In the genomic region with DNA sequence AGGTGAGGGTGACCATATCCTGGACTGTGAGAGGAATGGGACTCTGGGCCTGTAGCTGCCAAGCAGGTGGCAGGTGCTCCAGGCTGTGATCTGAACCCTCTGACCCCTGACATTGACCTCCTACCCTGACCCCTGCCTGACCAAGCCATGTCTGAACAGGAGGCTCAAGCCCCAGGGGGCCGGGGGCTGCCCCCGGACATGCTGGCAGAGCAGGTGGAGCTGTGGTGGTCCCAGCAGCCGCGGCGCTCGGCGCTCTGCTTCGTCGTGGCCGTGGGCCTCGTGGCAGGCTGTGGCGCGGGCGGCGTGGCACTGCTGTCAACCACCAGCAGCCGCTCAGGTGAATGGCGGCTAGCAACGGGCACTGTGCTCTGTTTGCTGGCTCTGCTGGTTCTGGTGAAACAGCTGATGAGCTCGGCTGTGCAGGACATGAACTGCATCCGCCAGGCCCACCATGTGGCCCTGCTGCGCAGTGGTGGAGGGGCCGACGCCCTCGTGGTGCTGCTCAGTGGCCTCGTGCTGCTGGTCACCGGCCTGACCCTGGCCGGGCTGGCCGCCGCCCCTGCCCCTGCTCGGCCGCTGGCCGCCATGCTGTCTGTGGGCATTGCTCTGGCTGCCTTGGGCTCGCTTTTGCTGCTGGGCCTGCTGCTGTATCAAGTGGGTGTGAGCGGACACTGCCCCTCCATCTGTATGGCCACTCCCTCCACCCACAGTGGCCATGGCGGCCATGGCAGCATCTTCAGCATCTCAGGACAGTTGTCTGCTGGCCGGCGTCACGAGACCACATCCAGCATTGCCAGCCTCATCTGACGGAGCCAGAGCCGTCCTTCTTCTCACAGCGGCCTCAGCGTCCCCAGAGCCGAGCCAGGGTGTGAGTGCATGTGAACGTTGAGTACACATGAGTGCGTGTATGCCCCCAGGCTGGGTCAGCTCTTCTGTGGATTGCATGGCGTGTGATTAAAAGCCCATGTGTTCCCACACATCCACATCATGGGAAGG, we compare ENCODE assay signal across 1 cellular context.
TF ChIP-seq lines count a peak whose summit lies in the region.

No MANE protein-coding gene starts in this region.

TF ChIP-seq in K562, 482 proteins besides CTCF, POLR2A, EP300 and RAD21:
- TF ChIP-seq NFXL1 (CRISPR knock-in tag; IDR thresholded peaks at IDR 0.05) (no peak), MAX (CRISPR knock-in tag; IDR thresholded peaks at IDR 0.05) (0 out of 2 replicates have a peak, but pooled peaks have one; percentile 43), L3MBTL2 (IDR thresholded peaks at IDR 0.05) (0 out of 2 replicates have a peak, but pooled peaks have one; percentile 18), NR2C2 (CRISPR knock-in tag; IDR thresholded peaks at IDR 0.05) (0 out of 2 replicates have a peak, but pooled peaks have one; percentile 18), NR2C2 (tag; IDR thresholded peaks at IDR 0.05) (no peak), HBP1 (CRISPR knock-in tag; IDR thresholded peaks at IDR 0.05) (no peak), E2F6 (IDR thresholded peaks at IDR 0.05; ENCODE audit: borderline replicate concordance in 1 of 2, extremely low read depth in 1 of 2, insufficient read depth in 1 of 2, insufficient read length in 1 of 2, low read depth in 1 of 2, low read length in 1 of 2, poor library complexity in 1 of 2, severe bottlenecking in 1 of 2) (peak in 1 of 2 experiments; percentile 52)
